ENCODE assay signal across 16 cellular contexts in the genomic region with DNA sequence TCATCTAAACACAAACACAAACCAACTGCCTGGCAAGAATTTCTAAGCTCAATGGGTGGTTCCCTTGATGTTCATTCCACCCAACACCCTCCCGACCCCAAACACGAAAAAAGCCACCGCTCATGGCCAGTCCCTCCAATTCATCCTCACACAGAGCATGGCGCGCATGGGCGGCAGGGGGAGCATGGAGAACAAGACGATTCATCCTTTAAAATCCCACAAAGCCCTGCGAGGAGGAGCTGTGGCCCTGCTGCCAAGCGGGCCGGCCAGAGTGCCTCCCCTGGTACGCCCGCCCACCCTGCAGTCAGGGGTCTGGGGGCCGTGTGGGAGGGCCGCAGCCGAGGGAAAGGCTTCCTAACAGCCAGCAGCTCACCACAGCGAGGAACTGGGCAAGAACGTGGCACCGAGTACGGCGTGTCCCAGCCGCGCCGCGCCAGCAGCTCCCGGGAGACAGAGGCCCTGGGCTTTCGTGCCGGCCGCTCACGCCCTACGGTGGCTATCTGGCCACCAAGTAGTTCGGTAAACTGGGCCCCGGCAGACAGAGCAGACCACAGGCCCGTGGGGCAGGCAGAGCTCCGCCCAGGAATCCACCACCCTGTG.
A peak's percentile ranks its signal among the peaks of the same experiment; 100 is the strongest.
DNase-seq lines count a peak whose midpoint lies in the region; ATAC-seq lines count a peak whose summit lies in the region.
"Had no signal": no experiment of that assay in that cellular context is flagged by ENCODE, and none has a peak within 500 bp of the region (broad histone marks: within the 10 kb centered on the region; RNA-seq: fewer than 3 reads in every experiment).

No MANE protein-coding gene starts in this region.

- no peak for ATAC-seq in activated naive CD4-positive, alpha-beta T cell treated with anti-CD3 and anti-CD28 coated beads, Interleukin-2, amount 50 U/mL, for 72 hours
- no peak for ATAC-seq in stimulated activated naive B cell treated with anti-CD40 and anti-IgM and Interleukin-4, amounts not matched to agents 10 μg/mL and 1 μg/mL and 100 μg/mL, for 72 hours (replicated peaks)
- ATAC-seq in HG03045 (IDR thresholded peaks at IDR 0.05; ENCODE audit: unreplicated experiment): no peak
- ATAC-seq: activated CD8-positive, alpha-beta T cell treated with anti-CD3 and anti-CD28 coated beads for 36 hours; activated T-cell treated with anti-CD3 and anti-CD28 coated beads, Interleukin-2, amount 50 U/mL, for 4 hours; heart left ventricle had no signal

- H3K36me3 Mint-ChIP-seq in activated naive CD4-positive, alpha-beta T cell treated with anti-CD3 and anti-CD28 coated beads, Interleukin-2, amount 50 U/mL, for 24 hours: peaks cover 3% of the 10 kb centered on the region
- H3K36me3 Mint-ChIP-seq in activated naive CD4-positive, alpha-beta T cell treated with anti-CD3 and anti-CD28 coated beads, Interleukin-2, amount 50 U/mL, for 72 hours: peaks cover 10 to 13% of the 10 kb centered on the region in 2 donors
- H3K36me3 Mint-ChIP-seq in activated T-helper 1 cell treated with anti-CD3 and anti-CD28 coated beads, Interleukin-12 subunit alpha, Interleukin-12 subunit beta, Interleukin-2, Interleukin-4 antibody, amounts not matched to agents 30 ng/mL and 10 ng/mL and 1 ng/mL, durations not matched to agents 14 hours and 24 hours and 36 hours (ENCODE audit: low read depth): peaks cover 13% of the 10 kb centered on the region
- H3K36me3 Mint-ChIP-seq in immature natural killer cell: peaks cover 5 to 22% (median 8%) of the 10 kb centered on the region in 3 donors
- peaks cover 45 to 65% of the 10 kb centered on the region in 2 donors for H3K36me3 Mint-ChIP-seq in stimulated activated naive B cell treated with anti-CD40 and anti-IgM and Interleukin-4, amounts not matched to agents 10 μg/mL and 1 μg/mL and 100 μg/mL, for 72 hours

- DNase-seq in activated naive CD4-positive, alpha-beta T cell treated with anti-CD3 and anti-CD28 coated beads, Interleukin-2, amount 50 U/mL, for 72 hours (ENCODE audit: low spot score in 2 of 2): no peak
- no peak for DNase-seq in activated T-helper 1 cell treated with anti-CD3 and anti-CD28 coated beads, Interleukin-12 subunit alpha, Interleukin-12 subunit beta, Interleukin-2, Interleukin-4 antibody, amounts not matched to agents 30 ng/mL and 10 ng/mL and 1 ng/mL, durations not matched to agents 14 hours and 24 hours and 36 hours (ENCODE audit: low spot score)
- no peak for DNase-seq in immature natural killer cell
- no peak for DNase-seq in stimulated activated naive B cell treated with anti-CD40 and anti-IgM and Interleukin-4, amounts not matched to agents 10 μg/mL and 1 μg/mL and 100 μg/mL, for 72 hours
- DNase-seq in OCI-M2 (lab: John Stamatoyannopoulos, UW; ENCODE audit: unreplicated experiment): no peak
- no peak for DNase-seq in dermis blood vessel endothelial cell
- DNase-seq: activated CD8-positive, alpha-beta T cell treated with anti-CD3 and anti-CD28 coated beads for 36 hours; activated naive CD4-positive, alpha-beta T cell treated with anti-CD3 and anti-CD28 coated beads, Interleukin-2, amount 50 U/mL, for 16 hours; activated T-cell treated with anti-CD3 and anti-CD28 coated beads, Interleukin-2, amount 50 U/mL, for 4 hours; CD4-positive, CD25-positive, alpha-beta regulatory T cell; heart left ventricle; KBM-7; NCI-H187; stimulated activated CD4-positive, alpha-beta T cell treated with anti-CD3 and anti-CD28 coated beads, Interleukin-12 subunit alpha, Interleukin-12 subunit beta, amount 100 ng/mL, for 4 hours had no signal

- H3K4me3 Mint-ChIP-seq in activated naive CD4-positive, alpha-beta T cell treated with anti-CD3 and anti-CD28 coated beads, Interleukin-2, amount 50 U/mL, for 24 hours: no peak overlapping the region
- H3K4me3 Mint-ChIP-seq in activated T-helper 1 cell treated with anti-CD3 and anti-CD28 coated beads, Interleukin-12 subunit alpha, Interleukin-12 subunit beta, Interleukin-2, Interleukin-4 antibody, amounts not matched to agents 30 ng/mL and 10 ng/mL and 1 ng/mL, durations not matched to agents 14 hours and 24 hours and 36 hours: no peak overlapping the region
- H3K4me3 Mint-ChIP-seq in immature natural killer cell: peak overlapping the region in 2 of 5 donors; percentile 2 to 38
- no peak overlapping the region for H3K4me3 Mint-ChIP-seq in stimulated activated naive B cell treated with anti-CD40 and anti-IgM and Interleukin-4, amounts not matched to agents 10 μg/mL and 1 μg/mL and 100 μg/mL, for 72 hours
- H3K4me3 Mint-ChIP-seq: activated CD8-positive, alpha-beta T cell treated with anti-CD3 and anti-CD28 coated beads for 36 hours; activated T-cell treated with anti-CD3 and anti-CD28 coated beads, Interleukin-2, amount 50 U/mL, for 4 hours; CD4-positive, CD25-positive, alpha-beta regulatory T cell had no signal

- H3K27me3 Mint-ChIP-seq in activated naive CD4-positive, alpha-beta T cell treated with anti-CD3 and anti-CD28 coated beads, Interleukin-2, amount 50 U/mL, for 24 hours: no peaks in the 10 kb centered on the region
- no peaks in the 10 kb centered on the region for H3K27me3 Mint-ChIP-seq in activated T-helper 1 cell treated with anti-CD3 and anti-CD28 coated beads, Interleukin-12 subunit alpha, Interleukin-12 subunit beta, Interleukin-2, Interleukin-4 antibody, amounts not matched to agents 30 ng/mL and 10 ng/mL and 1 ng/mL, durations not matched to agents 14 hours and 24 hours and 36 hours (ENCODE audit: insufficient read depth)
- peaks cover 0 to 5% (median 4%) of the 10 kb centered on the region in 3 donors for H3K27me3 Mint-ChIP-seq in immature natural killer cell (ENCODE audit: low read depth in 3 of 3)
- no peaks in the 10 kb centered on the region for H3K27me3 Mint-ChIP-seq in stimulated activated naive B cell treated with anti-CD40 and anti-IgM and Interleukin-4, amounts not matched to agents 10 μg/mL and 1 μg/mL and 100 μg/mL, for 72 hours
- H3K27me3 Mint-ChIP-seq: activated CD8-positive, alpha-beta T cell treated with anti-CD3 and anti-CD28 coated beads for 36 hours; CD4-positive, CD25-positive, alpha-beta regulatory T cell had no signal

- intact Hi-C loops in activated T-helper 1 cell treated with anti-CD3 and anti-CD28 coated beads, Interleukin-12 subunit alpha, Interleukin-12 subunit beta, Interleukin-2, Interleukin-4 antibody, amounts not matched to agents 30 ng/mL and 10 ng/mL and 1 ng/mL, durations not matched to agents 14 hours and 24 hours and 36 hours (cut with micrococcal nuclease): no loop called here

- H3K27ac Mint-ChIP-seq in activated naive CD4-positive, alpha-beta T cell treated with anti-CD3 and anti-CD28 coated beads, Interleukin-2, amount 50 U/mL, for 24 hours: peak overlapping the region; percentile 32
- H3K27ac Mint-ChIP-seq in activated naive CD4-positive, alpha-beta T cell treated with anti-CD3 and anti-CD28 coated beads, Interleukin-2, amount 50 U/mL, for 72 hours: no peak overlapping the region
- H3K27ac Mint-ChIP-seq in activated T-helper 1 cell treated with anti-CD3 and anti-CD28 coated beads, Interleukin-12 subunit alpha, Interleukin-12 subunit beta, Interleukin-2, Interleukin-4 antibody, amounts not matched to agents 30 ng/mL and 10 ng/mL and 1 ng/mL, durations not matched to agents 14 hours and 24 hours and 36 hours: peak overlapping the region; percentile 19
- peak overlapping the region; percentile 22 to 83 (median 64) for H3K27ac Mint-ChIP-seq in immature natural killer cell
- peak overlapping the region; percentile 60 for H3K27ac Mint-ChIP-seq in stimulated activated naive B cell treated with anti-CD40 and anti-IgM and Interleukin-4, amounts not matched to agents 10 μg/mL and 1 μg/mL and 100 μg/mL, for 72 hours
- H3K27ac Mint-ChIP-seq: activated CD8-positive, alpha-beta T cell treated with anti-CD3 and anti-CD28 coated beads for 36 hours; CD4-positive, CD25-positive, alpha-beta regulatory T cell had no signal

- no peaks in the 10 kb centered on the region for H3K9me3 Mint-ChIP-seq in activated naive CD4-positive, alpha-beta T cell treated with anti-CD3 and anti-CD28 coated beads, Interleukin-2, amount 50 U/mL, for 24 hours
- no peaks in the 10 kb centered on the region for H3K9me3 Mint-ChIP-seq in activated naive CD4-positive, alpha-beta T cell treated with anti-CD3 and anti-CD28 coated beads, Interleukin-2, amount 50 U/mL, for 72 hours
- no peaks in the 10 kb centered on the region for H3K9me3 Mint-ChIP-seq in activated T-helper 1 cell treated with anti-CD3 and anti-CD28 coated beads, Interleukin-12 subunit alpha, Interleukin-12 subunit beta, Interleukin-2, Interleukin-4 antibody, amounts not matched to agents 30 ng/mL and 10 ng/mL and 1 ng/mL, durations not matched to agents 14 hours and 24 hours and 36 hours
- H3K9me3 Mint-ChIP-seq in immature natural killer cell: no peaks in the 10 kb centered on the region
- no peaks in the 10 kb centered on the region for H3K9me3 Mint-ChIP-seq in stimulated activated naive B cell treated with anti-CD40 and anti-IgM and Interleukin-4, amounts not matched to agents 10 μg/mL and 1 μg/mL and 100 μg/mL, for 72 hours
- H3K9me3 Mint-ChIP-seq: activated CD8-positive, alpha-beta T cell treated with anti-CD3 and anti-CD28 coated beads for 36 hours; activated T-cell treated with anti-CD3 and anti-CD28 coated beads, Interleukin-2, amount 50 U/mL, for 4 hours; CD4-positive, CD25-positive, alpha-beta regulatory T cell had no signal

- H3K4me1 Mint-ChIP-seq in activated naive CD4-positive, alpha-beta T cell treated with anti-CD3 and anti-CD28 coated beads, Interleukin-2, amount 50 U/mL, for 24 hours: peaks cover 40% of the 10 kb centered on the region
- H3K4me1 Mint-ChIP-seq in activated T-helper 1 cell treated with anti-CD3 and anti-CD28 coated beads, Interleukin-12 subunit alpha, Interleukin-12 subunit beta, Interleukin-2, Interleukin-4 antibody, amounts not matched to agents 30 ng/mL and 10 ng/mL and 1 ng/mL, durations not matched to agents 14 hours and 24 hours and 36 hours (ENCODE audit: low read depth): peaks cover 22% of the 10 kb centered on the region
- peaks cover 35 to 38% of the 10 kb centered on the region in 2 donors for H3K4me1 Mint-ChIP-seq in immature natural killer cell
- H3K4me1 Mint-ChIP-seq in stimulated activated naive B cell treated with anti-CD40 and anti-IgM and Interleukin-4, amounts not matched to agents 10 μg/mL and 1 μg/mL and 100 μg/mL, for 72 hours: peaks cover 32 to 48% of the 10 kb centered on the region in 2 donors

Comparison
In these comparisons a context has a peak if more than half of its experiments do, and no peak if none do; other contexts are left out.
1. H3K27ac Mint-ChIP-seq: peak in activated naive CD4-positive, alpha-beta T cell treated with anti-CD3 and anti-CD28 coated beads, Interleukin-2, amount 50 U/mL, for 24 hours (single experiment), activated T-helper 1 cell treated with anti-CD3 and anti-CD28 coated beads, Interleukin-12 subunit alpha, Interleukin-12 subunit beta, Interleukin-2, Interleukin-4 antibody, amounts not matched to agents 30 ng/mL and 10 ng/mL and 1 ng/mL, durations not matched to agents 14 hours and 24 hours and 36 hours (single experiment), immature natural killer cell (6 of 6) and stimulated activated naive B cell treated with anti-CD40 and anti-IgM and Interleukin-4, amounts not matched to agents 10 μg/mL and 1 μg/mL and 100 μg/mL, for 72 hours (single experiment); none in activated naive CD4-positive, alpha-beta T cell treated with anti-CD3 and anti-CD28 coated beads, Interleukin-2, amount 50 U/mL, for 72 hours (0 of 2).